Comparison of ENCODE assay signal across 2 cellular contexts in the genomic region with DNA sequence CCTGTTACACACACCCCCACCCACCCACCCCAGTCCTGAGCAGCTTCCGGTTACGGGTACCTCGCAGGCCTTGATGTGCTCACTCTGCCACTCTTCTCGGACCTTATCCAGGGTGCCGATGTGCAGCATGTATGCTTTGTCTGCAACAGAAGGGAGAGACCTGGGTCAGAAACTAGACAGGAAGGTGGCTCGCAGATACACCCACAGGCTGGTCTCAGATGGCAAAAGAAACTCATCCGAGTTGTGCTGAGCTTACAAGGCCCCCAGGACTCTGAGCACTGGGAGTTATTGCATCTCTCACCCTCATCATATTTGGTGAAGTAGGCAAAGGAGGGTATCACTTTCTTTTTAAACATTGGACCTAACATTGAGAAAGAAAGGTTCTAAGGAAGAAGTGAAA.
TF ChIP-seq lines count a peak whose summit lies in the region.

No MANE protein-coding gene starts in this region.

TF ChIP-seq in GM23338, 12 proteins besides CTCF, POLR2A, EP300 and RAD21:
- TF ChIP-seq ZNF331 (CRISPR knock-in tag; IDR thresholded peaks at IDR 0.05; ENCODE audit: low read depth) (no peak), NANOG (IDR thresholded peaks at IDR 0.05; ENCODE audit: borderline replicate concordance) (no peak), STAT1 (IDR thresholded peaks at IDR 0.05; ENCODE audit: unreplicated experiment) (no peak), CREB1 (CRISPR knock-in tag; IDR thresholded peaks at IDR 0.05; ENCODE audit: low read depth) (no peak), ZNF114 (CRISPR knock-in tag; IDR thresholded peaks at IDR 0.05) (no peak), EZH2 (IDR thresholded peaks at IDR 0.05; ENCODE audit: low read depth, unreplicated experiment) (no peak), JUNB (IDR thresholded peaks at IDR 0.05; ENCODE audit: unreplicated experiment) (no peak)
- TF ChIP-seq, protein P1, sequence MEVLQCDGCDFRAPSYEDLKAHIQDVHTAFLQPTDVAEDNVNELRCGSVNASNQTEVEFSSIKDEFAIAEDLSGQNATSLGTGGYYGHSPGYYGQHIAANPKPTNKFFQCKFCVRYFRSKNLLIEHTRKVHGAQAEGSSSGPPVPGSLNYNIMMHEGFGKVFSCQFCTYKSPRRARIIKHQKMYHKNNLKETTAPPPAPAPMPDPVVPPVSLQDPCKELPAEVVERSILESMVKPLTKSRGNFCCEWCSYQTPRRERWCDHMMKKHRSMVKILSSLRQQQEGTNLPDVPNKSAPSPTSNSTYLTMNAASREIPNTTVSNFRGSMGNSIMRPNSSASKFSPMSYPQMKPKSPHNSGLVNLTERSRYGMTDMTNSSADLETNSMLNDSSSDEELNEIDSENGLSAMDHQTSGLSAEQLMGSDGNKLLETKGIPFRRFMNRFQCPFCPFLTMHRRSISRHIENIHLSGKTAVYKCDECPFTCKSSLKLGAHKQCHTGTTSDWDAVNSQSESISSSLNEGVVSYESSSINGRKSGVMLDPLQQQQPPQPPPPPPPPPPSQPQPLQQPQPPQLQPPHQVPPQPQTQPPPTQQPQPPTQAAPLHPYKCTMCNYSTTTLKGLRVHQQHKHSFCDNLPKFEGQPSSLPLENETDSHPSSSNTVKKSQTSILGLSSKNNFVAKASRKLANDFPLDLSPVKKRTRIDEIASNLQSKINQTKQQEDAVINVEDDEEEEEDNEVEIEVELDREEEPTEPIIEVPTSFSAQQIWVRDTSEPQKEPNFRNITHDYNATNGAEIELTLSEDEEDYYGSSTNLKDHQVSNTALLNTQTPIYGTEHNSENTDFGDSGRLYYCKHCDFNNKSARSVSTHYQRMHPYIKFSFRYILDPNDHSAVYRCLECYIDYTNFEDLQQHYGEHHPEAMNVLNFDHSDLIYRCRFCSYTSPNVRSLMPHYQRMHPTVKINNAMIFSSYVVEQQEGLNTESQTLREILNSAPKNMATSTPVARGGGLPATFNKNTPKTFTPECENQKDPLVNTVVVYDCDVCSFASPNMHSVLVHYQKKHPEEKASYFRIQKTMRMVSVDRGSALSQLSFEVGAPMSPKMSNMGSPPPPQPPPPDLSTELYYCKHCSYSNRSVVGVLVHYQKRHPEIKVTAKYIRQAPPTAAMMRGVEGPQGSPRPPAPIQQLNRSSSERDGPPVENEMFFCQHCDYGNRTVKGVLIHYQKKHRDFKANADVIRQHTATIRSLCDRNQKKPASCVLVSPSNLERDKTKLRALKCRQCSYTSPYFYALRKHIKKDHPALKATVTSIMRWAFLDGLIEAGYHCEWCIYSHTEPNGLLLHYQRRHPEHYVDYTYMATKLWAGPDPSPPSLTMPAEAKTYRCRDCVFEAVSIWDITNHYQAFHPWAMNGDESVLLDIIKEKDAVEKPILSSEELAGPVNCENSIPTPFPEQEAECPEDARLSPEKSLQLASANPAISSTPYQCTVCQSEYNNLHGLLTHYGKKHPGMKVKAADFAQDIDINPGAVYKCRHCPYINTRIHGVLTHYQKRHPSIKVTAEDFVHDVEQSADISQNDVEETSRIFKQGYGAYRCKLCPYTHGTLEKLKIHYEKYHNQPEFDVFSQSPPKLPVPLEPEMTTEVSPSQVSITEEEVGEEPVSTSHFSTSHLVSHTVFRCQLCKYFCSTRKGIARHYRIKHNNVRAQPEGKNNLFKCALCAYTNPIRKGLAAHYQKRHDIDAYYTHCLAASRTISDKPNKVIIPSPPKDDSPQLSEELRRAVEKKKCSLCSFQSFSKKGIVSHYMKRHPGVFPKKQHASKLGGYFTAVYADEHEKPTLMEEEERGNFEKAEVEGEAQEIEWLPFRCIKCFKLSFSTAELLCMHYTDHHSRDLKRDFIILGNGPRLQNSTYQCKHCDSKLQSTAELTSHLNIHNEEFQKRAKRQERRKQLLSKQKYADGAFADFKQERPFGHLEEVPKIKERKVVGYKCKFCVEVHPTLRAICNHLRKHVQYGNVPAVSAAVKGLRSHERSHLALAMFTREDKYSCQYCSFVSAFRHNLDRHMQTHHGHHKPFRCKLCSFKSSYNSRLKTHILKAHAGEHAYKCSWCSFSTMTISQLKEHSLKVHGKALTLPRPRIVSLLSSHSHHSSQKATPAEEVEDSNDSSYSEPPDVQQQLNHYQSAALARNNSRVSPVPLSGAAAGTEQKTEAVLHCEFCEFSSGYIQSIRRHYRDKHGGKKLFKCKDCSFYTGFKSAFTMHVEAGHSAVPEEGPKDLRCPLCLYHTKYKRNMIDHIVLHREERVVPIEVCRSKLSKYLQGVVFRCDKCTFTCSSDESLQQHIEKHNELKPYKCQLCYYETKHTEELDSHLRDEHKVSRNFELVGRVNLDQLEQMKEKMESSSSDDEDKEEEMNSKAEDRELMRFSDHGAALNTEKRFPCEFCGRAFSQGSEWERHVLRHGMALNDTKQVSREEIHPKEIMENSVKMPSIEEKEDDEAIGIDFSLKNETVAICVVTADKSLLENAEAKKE (CRISPR knock-in tag; IDR thresholded peaks at IDR 0.05), result no peak
- TF ChIP-seq, protein P2, sequence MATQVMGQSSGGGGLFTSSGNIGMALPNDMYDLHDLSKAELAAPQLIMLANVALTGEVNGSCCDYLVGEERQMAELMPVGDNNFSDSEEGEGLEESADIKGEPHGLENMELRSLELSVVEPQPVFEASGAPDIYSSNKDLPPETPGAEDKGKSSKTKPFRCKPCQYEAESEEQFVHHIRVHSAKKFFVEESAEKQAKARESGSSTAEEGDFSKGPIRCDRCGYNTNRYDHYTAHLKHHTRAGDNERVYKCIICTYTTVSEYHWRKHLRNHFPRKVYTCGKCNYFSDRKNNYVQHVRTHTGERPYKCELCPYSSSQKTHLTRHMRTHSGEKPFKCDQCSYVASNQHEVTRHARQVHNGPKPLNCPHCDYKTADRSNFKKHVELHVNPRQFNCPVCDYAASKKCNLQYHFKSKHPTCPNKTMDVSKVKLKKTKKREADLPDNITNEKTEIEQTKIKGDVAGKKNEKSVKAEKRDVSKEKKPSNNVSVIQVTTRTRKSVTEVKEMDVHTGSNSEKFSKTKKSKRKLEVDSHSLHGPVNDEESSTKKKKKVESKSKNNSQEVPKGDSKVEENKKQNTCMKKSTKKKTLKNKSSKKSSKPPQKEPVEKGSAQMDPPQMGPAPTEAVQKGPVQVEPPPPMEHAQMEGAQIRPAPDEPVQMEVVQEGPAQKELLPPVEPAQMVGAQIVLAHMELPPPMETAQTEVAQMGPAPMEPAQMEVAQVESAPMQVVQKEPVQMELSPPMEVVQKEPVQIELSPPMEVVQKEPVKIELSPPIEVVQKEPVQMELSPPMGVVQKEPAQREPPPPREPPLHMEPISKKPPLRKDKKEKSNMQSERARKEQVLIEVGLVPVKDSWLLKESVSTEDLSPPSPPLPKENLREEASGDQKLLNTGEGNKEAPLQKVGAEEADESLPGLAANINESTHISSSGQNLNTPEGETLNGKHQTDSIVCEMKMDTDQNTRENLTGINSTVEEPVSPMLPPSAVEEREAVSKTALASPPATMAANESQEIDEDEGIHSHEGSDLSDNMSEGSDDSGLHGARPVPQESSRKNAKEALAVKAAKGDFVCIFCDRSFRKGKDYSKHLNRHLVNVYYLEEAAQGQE (IDR thresholded peaks at IDR 0.05; ENCODE audit: unreplicated experiment), result no peak
- TF ChIP-seq, protein P3, sequence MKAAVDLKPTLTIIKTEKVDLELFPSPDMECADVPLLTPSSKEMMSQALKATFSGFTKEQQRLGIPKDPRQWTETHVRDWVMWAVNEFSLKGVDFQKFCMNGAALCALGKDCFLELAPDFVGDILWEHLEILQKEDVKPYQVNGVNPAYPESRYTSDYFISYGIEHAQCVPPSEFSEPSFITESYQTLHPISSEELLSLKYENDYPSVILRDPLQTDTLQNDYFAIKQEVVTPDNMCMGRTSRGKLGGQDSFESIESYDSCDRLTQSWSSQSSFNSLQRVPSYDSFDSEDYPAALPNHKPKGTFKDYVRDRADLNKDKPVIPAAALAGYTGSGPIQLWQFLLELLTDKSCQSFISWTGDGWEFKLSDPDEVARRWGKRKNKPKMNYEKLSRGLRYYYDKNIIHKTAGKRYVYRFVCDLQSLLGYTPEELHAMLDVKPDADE (IDR thresholded peaks at IDR 0.05), result no peak

TF ChIP-seq in H1, 55 proteins besides CTCF, POLR2A, EP300 and RAD21:
- TF ChIP-seq SIRT6 (IDR thresholded peaks at IDR 0.05; ENCODE audit: low read length), result no peak
- TF ChIP-seq JUND (IDR thresholded peaks at IDR 0.05; ENCODE audit: low read length), result no peak
- TF ChIP-seq JUN (IDR thresholded peaks at IDR 0.05; ENCODE audit: low read depth, low read length), result no peak
- TF ChIP-seq EZH2 (IDR thresholded peaks at IDR 0.05; ENCODE audit: low read depth, low read length, severe bottlenecking), result no peak
